ENCODE assay signal across 24 cellular contexts in the genomic region with DNA sequence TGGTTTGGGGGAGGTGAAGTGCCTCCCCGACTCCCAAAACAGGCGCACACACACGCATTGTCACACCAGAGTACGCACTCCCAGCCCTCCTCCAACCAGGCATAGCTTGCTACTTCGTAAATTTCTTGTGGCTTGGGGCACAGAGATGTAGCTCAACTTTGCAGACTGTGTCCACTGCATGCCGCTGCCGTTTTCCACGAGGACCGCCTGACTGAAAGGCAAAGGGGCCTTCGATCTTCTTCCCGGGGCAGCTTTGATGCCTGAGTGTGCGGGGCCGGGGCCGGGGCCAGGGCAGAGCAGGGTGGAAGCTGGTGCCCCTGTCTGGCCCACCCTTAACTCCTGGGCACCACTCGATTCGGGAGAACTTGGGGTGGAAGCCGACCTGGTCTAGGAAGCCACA. TPM values are rescaled to one million over a fixed set of nuclear protein-coding genes. Genes with fewer than 3 reads are reported as not detected.
A peak's percentile ranks its signal among the peaks of the same experiment; 100 is the strongest.
DNase-seq lines count a peak whose midpoint lies in the region; ATAC-seq and TF ChIP-seq lines count a peak whose summit lies in the region.
"Had no signal": no experiment of that assay in that cellular context is flagged by ENCODE, and none has a peak within 500 bp of the region (broad histone marks: within the 10 kb centered on the region; RNA-seq: fewer than 3 reads in every experiment).

No MANE protein-coding gene starts in this region.

- DNase-seq in ELF-1 (ENCODE audit: low read depth, low spot score), result peak; percentile 13
- no peak for DNase-seq in glutamatergic neuron
- no peak for DNase-seq in T-helper 2 cell
- no peak for DNase-seq in NCI-H1092 treated with DMSO at 0.1 percent for 48 hours (lab: John Stamatoyannopoulos, UW)
- DNase-seq in NCI-H2196 treated with DMSO at 0.1 percent for 48 hours (lab: John Stamatoyannopoulos, UW; ENCODE audit: unreplicated experiment), result no peak
- DNase-seq in activated CD8-positive, alpha-beta T cell treated with anti-CD3 and anti-CD28 coated beads, Interleukin-2, amount 10 ng/mL, durations not matched to agents 7 days and 5 days, result no peak
- DNase-seq: activated naive CD4-positive, alpha-beta T cell treated with anti-CD3 and anti-CD28 coated beads, Interleukin-2, amount 50 U/mL, for 16 hours; activated T-cell treated with anti-CD3 and anti-CD28 coated beads, Interleukin-2, amount 50 U/mL, for 24 hours; anterior cingulate cortex; Caco-2; DMS79; dorsolateral prefrontal cortex; foreskin fibroblast; heart right ventricle; NCI-H510A treated with DMSO at 0.1 percent for 48 hours; SHP77 treated with DMSO at 0.1 percent for 48 hours; spleen; stimulated activated CD4-positive, alpha-beta T cell treated with anti-CD3 and anti-CD28 coated beads, Interleukin-4, amount 100 ng/mL, for 24 hours; SW 1271 had no signal

- peaks cover 29% of the 10 kb centered on the region for H3K4me1 ChIP-seq in HUES64 (ENCODE audit: insufficient read depth, low read length)
- H3K4me1 ChIP-seq: Caco-2 had no signal

- no peaks in the 10 kb centered on the region for H3K36me3 ChIP-seq in HUES64 (ENCODE audit: insufficient read depth, low read length)
- H3K36me3 ChIP-seq: BLaER1 treated with 17β-estradiol and CSF1 and Interleukin-3, amounts not matched to agents 10 nM and 100 nM; heart right ventricle; spleen; thoracic aorta had no signal

- WGBS in HUES64, result 2% methylated on average over 16 of the region's 17 CpGs

- no peak for ATAC-seq in activated CD8-positive, alpha-beta T cell treated with anti-CD3 and anti-CD28 coated beads, Interleukin-2, amount 10 ng/mL, durations not matched to agents 7 days and 5 days
- ATAC-seq: heart right ventricle had no signal

- peaks cover 79% of the 10 kb centered on the region for H3K27me3 ChIP-seq in HUES64 (ENCODE audit: insufficient read depth, low read length)

- no peak overlapping the region for H3K27ac ChIP-seq in HUES64 (ENCODE audit: low read depth, low read length)
- H3K27ac ChIP-seq: BLaER1 treated with 17β-estradiol and CSF1 and Interleukin-3, amounts not matched to agents 10 nM and 100 nM; dorsolateral prefrontal cortex; heart right ventricle; spleen; thoracic aorta had no signal

- CTCF ChIA-PET in activated CD8-positive, alpha-beta T cell treated with anti-CD3 and anti-CD28 coated beads, Interleukin-2, amount 10 ng/mL, durations not matched to agents 7 days and 5 days (lab: Charles Lee), result no interaction called here

- H3K4me1 Mint-ChIP-seq in glutamatergic neuron (ENCODE audit: low read depth, unreplicated experiment) (peaks cover 12% of the 10 kb centered on the region), nephron (peaks cover 53% of the 10 kb centered on the region)
- peaks cover 32% of the 10 kb centered on the region for H3K4me1 Mint-ChIP-seq in activated CD8-positive, alpha-beta T cell treated with anti-CD3 and anti-CD28 coated beads, Interleukin-2, amount 10 ng/mL, durations not matched to agents 7 days and 5 days (ENCODE audit: low read depth)

- TF ChIP-seq CTCF in glutamatergic neuron (IDR thresholded peaks at IDR 0.05; ENCODE audit: partially characterized antibody, unreplicated experiment) (no peak), nephron (IDR thresholded peaks at IDR 0.05; ENCODE audit: unreplicated experiment in 3 of 3) (no peak)

- H3K4me3 Mint-ChIP-seq in glutamatergic neuron (ENCODE audit: unreplicated experiment), result peak overlapping the region; percentile 38
- H3K4me3 Mint-ChIP-seq in nephron, result peak overlapping the region; percentile 59 to 82 (median 77)
- H3K4me3 Mint-ChIP-seq in activated CD8-positive, alpha-beta T cell treated with anti-CD3 and anti-CD28 coated beads, Interleukin-2, amount 10 ng/mL, durations not matched to agents 7 days and 5 days, result no peak overlapping the region
- H3K4me3 Mint-ChIP-seq: activated T-cell treated with anti-CD3 and anti-CD28 coated beads, Interleukin-2, amount 50 U/mL, for 24 hours; central memory CD8-positive, alpha-beta T cell had no signal

- H3K27ac Mint-ChIP-seq in glutamatergic neuron (ENCODE audit: unreplicated experiment) (no peak overlapping the region), nephron (peak overlapping the region in 2 of 3 experiments; percentile 88 to 99)
- H3K27ac Mint-ChIP-seq in activated CD8-positive, alpha-beta T cell treated with anti-CD3 and anti-CD28 coated beads, Interleukin-2, amount 10 ng/mL, durations not matched to agents 7 days and 5 days, result no peak overlapping the region
- H3K27ac Mint-ChIP-seq: activated T-cell treated with anti-CD3 and anti-CD28 coated beads, Interleukin-2, amount 50 U/mL, for 24 hours had no signal

- H3K36me3 Mint-ChIP-seq in glutamatergic neuron (ENCODE audit: unreplicated experiment) (no peaks in the 10 kb centered on the region), nephron (ENCODE audit: low read depth) (no peaks in the 10 kb centered on the region)
- H3K36me3 Mint-ChIP-seq in activated CD8-positive, alpha-beta T cell treated with anti-CD3 and anti-CD28 coated beads, Interleukin-2, amount 10 ng/mL, durations not matched to agents 7 days and 5 days (ENCODE audit: low read depth), result peaks cover 5% of the 10 kb centered on the region

- H3K4me3 ChIP-seq in HUES64 (ENCODE audit: low read length), result peak overlapping the region; percentile 68
- H3K4me3 ChIP-seq: BLaER1 treated with 17β-estradiol and CSF1 and Interleukin-3, amounts not matched to agents 10 nM and 100 nM; heart right ventricle; spleen; thoracic aorta had no signal

- POLR2A ChIA-PET in activated CD8-positive, alpha-beta T cell treated with anti-CD3 and anti-CD28 coated beads, Interleukin-2, amount 10 ng/mL, durations not matched to agents 7 days and 5 days (lab: Charles Lee), result no interaction called here

- no peak overlapping the region; the same call in 1 of the 2 replicates for H3K9ac ChIP-seq in HUES64 (ENCODE audit: low read depth, low read length)
- H3K9ac ChIP-seq: BLaER1 treated with 17β-estradiol and CSF1 and Interleukin-3, amounts not matched to agents 10 nM and 100 nM had no signal

- H3K27me3 Mint-ChIP-seq in glutamatergic neuron (ENCODE audit: unreplicated experiment), result peaks cover 41% of the 10 kb centered on the region
- H3K27me3 Mint-ChIP-seq in nephron (ENCODE audit: low read depth), result peaks cover 85% of the 10 kb centered on the region
- peaks cover 76% of the 10 kb centered on the region for H3K27me3 Mint-ChIP-seq in activated CD8-positive, alpha-beta T cell treated with anti-CD3 and anti-CD28 coated beads, Interleukin-2, amount 10 ng/mL, durations not matched to agents 7 days and 5 days (ENCODE audit: low read depth)

- peaks cover 8% of the 10 kb centered on the region for H3K9me3 Mint-ChIP-seq in glutamatergic neuron (ENCODE audit: unreplicated experiment)
- no peaks in the 10 kb centered on the region for H3K9me3 Mint-ChIP-seq in nephron
- no peaks in the 10 kb centered on the region for H3K9me3 Mint-ChIP-seq in activated CD8-positive, alpha-beta T cell treated with anti-CD3 and anti-CD28 coated beads, Interleukin-2, amount 10 ng/mL, durations not matched to agents 7 days and 5 days (ENCODE audit: insufficient read depth)
- H3K9me3 Mint-ChIP-seq: activated T-cell treated with anti-CD3 and anti-CD28 coated beads, Interleukin-2, amount 50 U/mL, for 24 hours; central memory CD8-positive, alpha-beta T cell had no signal

- no peaks in the 10 kb centered on the region for H3K9me3 ChIP-seq in HUES64 (ENCODE audit: insufficient read depth, low read depth, low read length)
- H3K9me3 ChIP-seq: Caco-2, heart right ventricle, spleen, thoracic aorta had no signal

RNA-seq across cellular contexts. Expression of gene TSHZ3, which starts 5.7 kb away (rescaled TPM):
- polyA plus RNA-seq in HUES64 (2013, experiment 1 of 2), result 2.5 TPM
- 2.7 TPM for polyA plus RNA-seq in HUES64 (2013, experiment 2 of 2)
- total RNA-seq in glutamatergic neuron (ENCODE audit: unreplicated experiment), result 7.4 TPM
- under 1 TPM; 0.57 to 0.82 TPM for total RNA-seq in activated CD8-positive, alpha-beta T cell treated with anti-CD3 and anti-CD28 coated beads, Interleukin-2, amount 10 ng/mL, durations not matched to agents 7 days and 5 days
- total RNA-seq: Caco-2 had no signal

Comparison
In these comparisons a context has a peak if more than half of its experiments do, and no peak if none do; other contexts are left out.
1. H3K27ac Mint-ChIP-seq: peak in nephron (2 of 3); none in glutamatergic neuron (single experiment) and activated CD8-positive, alpha-beta T cell treated with anti-CD3 and anti-CD28 coated beads, Interleukin-2, amount 10 ng/mL, durations not matched to agents 7 days and 5 days (single experiment).